In the genomic region with DNA sequence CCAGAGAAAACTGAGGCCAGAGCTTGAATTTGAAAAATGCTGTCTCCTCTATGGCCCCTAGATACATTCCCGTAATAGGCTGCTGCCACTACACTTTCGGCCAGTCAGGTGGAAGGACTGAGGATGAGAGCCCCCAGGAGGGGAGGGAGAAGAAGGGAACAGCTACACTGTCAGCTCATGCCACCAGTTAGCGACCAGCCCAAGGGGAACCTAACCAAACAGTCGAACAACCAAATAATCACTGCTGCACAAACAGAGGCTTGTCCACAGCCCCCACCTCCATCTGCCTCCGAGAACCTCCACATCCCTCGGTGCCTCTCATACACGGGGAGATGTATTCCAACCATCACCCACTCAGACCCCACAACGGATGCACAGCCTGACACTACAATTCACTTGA, we compare ENCODE assay signal across 11 cellular contexts. TPM values are rescaled to one million over a fixed set of nuclear protein-coding genes. Genes with fewer than 3 reads are reported as not detected.
DNase-seq lines count a peak whose midpoint lies in the region; ATAC-seq and TF ChIP-seq lines count a peak whose summit lies in the region.
"Had no signal": no experiment of that assay in that cellular context is flagged by ENCODE, and none has a peak within 500 bp of the region (broad histone marks: within the 10 kb centered on the region; RNA-seq: fewer than 3 reads in every experiment).

No MANE protein-coding gene starts in this region.

- DNase-seq in HEK293T (ENCODE audit: extremely low spot score), result no peak
- peak; percentile 59 for DNase-seq in glutamatergic neuron
- DNase-seq in Right ventricle myocardium superior, result no peak
- DNase-seq in CD1c-positive myeloid dendritic cell (ENCODE audit: extremely low spot score), result no peak
- DNase-seq: activated CD8-positive, alpha-beta T cell treated with anti-CD3 and anti-CD28 coated beads, Interleukin-2, amount 10 ng/mL, durations not matched to agents 7 days and 5 days; activated naive CD8-positive, alpha-beta T cell treated with anti-CD3 and anti-CD28 coated beads for 36 hours; NCI-H146 had no signal

- peaks cover 4% of the 10 kb centered on the region for H3K36me3 Mint-ChIP-seq in glutamatergic neuron (ENCODE audit: unreplicated experiment)
- H3K36me3 Mint-ChIP-seq: activated naive CD8-positive, alpha-beta T cell treated with anti-CD3 and anti-CD28 coated beads for 36 hours had no signal

- H3K36me3 ChIP-seq in OCI-LY1 (ENCODE audit: insufficient read depth, low read length) (peaks cover 7% of the 10 kb centered on the region; the same call in 1 of the 2 replicates), stomach smooth muscle (ENCODE audit: control insufficient read depth in 2 of 2, insufficient read depth in 2 of 2, low read length in 2 of 2) (no peaks in the 10 kb centered on the region)

- no peaks in the 10 kb centered on the region for H4K20me1 ChIP-seq in OCI-LY1 (ENCODE audit: insufficient read depth, low read length)

- peaks cover 45% of the 10 kb centered on the region for H3K79me2 ChIP-seq in OCI-LY1 (ENCODE audit: insufficient read depth, low read length)

- H3K27me3 Mint-ChIP-seq in glutamatergic neuron (ENCODE audit: unreplicated experiment), result peaks cover 25% of the 10 kb centered on the region

- TF ChIP-seq CTCF in OCI-LY1 (IDR thresholded peaks at IDR 0.05; ENCODE audit: low read length), result no peak
- no peak for TF ChIP-seq CTCF in glutamatergic neuron (IDR thresholded peaks at IDR 0.05; ENCODE audit: partially characterized antibody, unreplicated experiment)

- H3K4me1 ChIP-seq in OCI-LY1 (ENCODE audit: insufficient read depth, low read length, severe bottlenecking) (peaks cover 62% of the 10 kb centered on the region), stomach smooth muscle (ENCODE audit: control insufficient read depth, insufficient read depth, low read length) (peaks cover 19% of the 10 kb centered on the region)

- H3K9me2 ChIP-seq in OCI-LY1 (ENCODE audit: low read depth, low read length), result no peaks in the 10 kb centered on the region

- peak overlapping the region; percentile 97 for H3K4me3 Mint-ChIP-seq in glutamatergic neuron (ENCODE audit: unreplicated experiment)
- H3K4me3 Mint-ChIP-seq: activated CD8-positive, alpha-beta T cell treated with anti-CD3 and anti-CD28 coated beads, Interleukin-2, amount 10 ng/mL, durations not matched to agents 7 days and 5 days; activated naive CD8-positive, alpha-beta T cell treated with anti-CD3 and anti-CD28 coated beads for 36 hours had no signal

- H3K9me3 Mint-ChIP-seq in glutamatergic neuron (ENCODE audit: unreplicated experiment), result peaks cover 41% of the 10 kb centered on the region
- H3K9me3 Mint-ChIP-seq: activated naive CD8-positive, alpha-beta T cell treated with anti-CD3 and anti-CD28 coated beads for 36 hours had no signal

- H3K27ac ChIP-seq in OCI-LY1 (ENCODE audit: low read depth, low read length, poor library complexity, severe bottlenecking) (no peak overlapping the region), stomach smooth muscle (ENCODE audit: low read length) (peak overlapping the region; percentile 31)

- no peaks in the 10 kb centered on the region for H3F3A ChIP-seq in OCI-LY1 (ENCODE audit: insufficient read depth, low read length)

- no peak overlapping the region for H3K9ac ChIP-seq in OCI-LY1 (ENCODE audit: low read length)
- peak overlapping the region in 1 of 2 donors; percentile 50 for H3K9ac ChIP-seq in stomach smooth muscle (ENCODE audit: low read length in 2 of 2)

- H3K4me3 ChIP-seq in OCI-LY1 (ENCODE audit: low read depth, low read length, poor library complexity, severe bottlenecking), result no peak overlapping the region
- peak overlapping the region; percentile 9 to 52 for H3K4me3 ChIP-seq in stomach smooth muscle (ENCODE audit: low read length in 2 of 2)

- no peaks in the 10 kb centered on the region for H3K27me3 ChIP-seq in OCI-LY1 (ENCODE audit: insufficient read depth, low read length)
- no peaks in the 10 kb centered on the region for H3K27me3 ChIP-seq in stomach smooth muscle (ENCODE audit: control insufficient read depth in 1 of 2, insufficient read depth in 2 of 2, low read length in 2 of 2)

- POLR2A ChIA-PET in HEK293T (lab: Yijun Ruan, JAX), result interaction anchor here (0.9 kb wide), 1 partner anchor 82 kb away, joined by 3 read pairs; no protein-coding TSS in a partner anchor

- H3K4me2 ChIP-seq in OCI-LY1 (ENCODE audit: low read length), result peak overlapping the region; percentile 13; the same call in 1 of the 2 replicates

- intact Hi-C loops in Right ventricle myocardium superior (cut with DNase I), result no loop called here

- H3K9me3 ChIP-seq in OCI-LY1 (ENCODE audit: low read length), result no peaks in the 10 kb centered on the region
- H3K9me3 ChIP-seq in stomach smooth muscle (ENCODE audit: control insufficient read depth in 2 of 2, low read length in 2 of 2), result no peaks in the 10 kb centered on the region

- no peak overlapping the region for H2AFZ ChIP-seq in OCI-LY1 (ENCODE audit: low read length)

- H3K4me1 Mint-ChIP-seq in glutamatergic neuron (ENCODE audit: low read depth, unreplicated experiment), result peaks cover 53% of the 10 kb centered on the region

- peak overlapping the region; percentile 96 for H3K27ac Mint-ChIP-seq in glutamatergic neuron (ENCODE audit: unreplicated experiment)
- H3K27ac Mint-ChIP-seq: activated CD8-positive, alpha-beta T cell treated with anti-CD3 and anti-CD28 coated beads, Interleukin-2, amount 10 ng/mL, durations not matched to agents 7 days and 5 days; activated naive CD8-positive, alpha-beta T cell treated with anti-CD3 and anti-CD28 coated beads for 36 hours had no signal

- CTCF ChIA-PET in HEK293T (lab: Yijun Ruan, JAX), result interaction anchor here (1.1 to 1.3 kb wide), 2 partner anchors 11 to 133 kb away, joined by 3 read pairs; no protein-coding TSS in a partner anchor

- ATAC-seq in HG02798 (IDR thresholded peaks at IDR 0.05; ENCODE audit: poor library complexity, unreplicated experiment) (no peak), Right ventricle myocardium superior (ENCODE audit: poor library complexity) (no peak)
- ATAC-seq: activated CD8-positive, alpha-beta T cell treated with anti-CD3 and anti-CD28 coated beads, Interleukin-2, amount 10 ng/mL, durations not matched to agents 7 days and 5 days; Right ventricle myocardium inferior had no signal

TF ChIP-seq in HEK293T, 16 proteins besides CTCF, POLR2A, EP300 and RAD21:
- TF ChIP-seq, protein P1, sequence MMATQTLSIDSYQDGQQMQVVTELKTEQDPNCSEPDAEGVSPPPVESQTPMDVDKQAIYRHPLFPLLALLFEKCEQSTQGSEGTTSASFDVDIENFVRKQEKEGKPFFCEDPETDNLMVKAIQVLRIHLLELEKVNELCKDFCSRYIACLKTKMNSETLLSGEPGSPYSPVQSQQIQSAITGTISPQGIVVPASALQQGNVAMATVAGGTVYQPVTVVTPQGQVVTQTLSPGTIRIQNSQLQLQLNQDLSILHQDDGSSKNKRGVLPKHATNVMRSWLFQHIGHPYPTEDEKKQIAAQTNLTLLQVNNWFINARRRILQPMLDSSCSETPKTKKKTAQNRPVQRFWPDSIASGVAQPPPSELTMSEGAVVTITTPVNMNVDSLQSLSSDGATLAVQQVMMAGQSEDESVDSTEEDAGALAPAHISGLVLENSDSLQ (IDR thresholded peaks at IDR 0.05), result no peak
- TF ChIP-seq FOXM1 (IDR thresholded peaks at IDR 0.05; ENCODE audit: borderline replicate concordance) (0 out of 2 replicates have a peak, but pooled peaks have one; percentile 26), TARDBP (IDR thresholded peaks at IDR 0.05) (no peak), LEF1 (IDR thresholded peaks at IDR 0.05; ENCODE audit: borderline replicate concordance) (no peak), ELF4 (IDR thresholded peaks at IDR 0.05) (no peak), L3MBTL2 (conservative IDR thresholded peaks at IDR 0.05) (no peak)

RNA-seq across cellular contexts. Expression of gene ZNF516, which starts 7.3 kb away (rescaled TPM):
- total RNA-seq in glutamatergic neuron (ENCODE audit: unreplicated experiment) (192 TPM), Right ventricle myocardium superior (12.6 TPM)

Comparison
In these comparisons a context has a peak if more than half of its experiments do, and no peak if none do; other contexts are left out.
1. RNA of gene ZNF516, which starts 7.3 kb away (total RNA-seq): 192 TPM in glutamatergic neuron (single experiment); 12.6 TPM in Right ventricle myocardium superior (single experiment); every median in the first group is over 10 times any median in the second.